18 cellular contexts compared by ENCODE assay signal in genomic region chr13:43744630-43745029, GRCh38. TPM values are rescaled to one million over a fixed set of nuclear protein-coding genes. Genes with fewer than 3 reads are reported as not detected.
A peak's percentile ranks its signal among the peaks of the same experiment; 100 is the strongest.
DNase-seq lines count a peak whose midpoint lies in the region; ATAC-seq, FAIRE-seq and TF ChIP-seq lines count a peak whose summit lies in the region.
"Had no signal": no experiment of that assay in that cellular context is flagged by ENCODE, and none has a peak within 500 bp of the region (broad histone marks: within the 10 kb centered on the region; RNA-seq: fewer than 3 reads in every experiment).

No MANE protein-coding gene starts in this region.

- CTCF ChIA-PET in HepG2 (lab: Yijun Ruan, JAX; ENCODE audit: low intra/inter-chr PET ratio, low total read pairs) = no interaction called here

- no peak overlapping the region for H3K4me2 ChIP-seq in HepG2 (ENCODE audit: low read depth, low read length)
- H3K4me2 ChIP-seq: BLaER1 treated with 17β-estradiol and CSF1 and Interleukin-3, amounts not matched to agents 10 nM and 100 nM had no signal

- no peaks in the 10 kb centered on the region for H3K4me1 ChIP-seq in HepG2 (ENCODE audit: insufficient read depth, low read length)
- H3K4me1 ChIP-seq in right lobe of liver = no peaks in the 10 kb centered on the region
- no peaks in the 10 kb centered on the region for H3K4me1 ChIP-seq in Peyer's patch
- H3K4me1 ChIP-seq: BLaER1 treated with 17β-estradiol and CSF1 and Interleukin-3, amounts not matched to agents 10 nM and 100 nM had no signal

- in situ Hi-C loops in HepG2 (cut with HindIII; ENCODE audit: extremely low pct_ligation_motif_present, low pct_unique_long_range_greater_than_20kb) = no loop called here

- TF ChIP-seq EP300 in HepG2 (IDR thresholded peaks at IDR 0.05; ENCODE audit: low read depth in 2 of 2, low read length in 2 of 2) (no peak), HepG2 (CRISPR knock-in tag; IDR thresholded peaks at IDR 0.05; ENCODE audit: borderline replicate concordance) (no peak)

- peaks cover 3% of the 10 kb centered on the region; the same call in 1 of the 2 replicates for H4K20me1 ChIP-seq in HepG2 (ENCODE audit: insufficient read depth, low read length)
- H4K20me1 ChIP-seq: BLaER1 treated with 17β-estradiol and CSF1 and Interleukin-3, amounts not matched to agents 10 nM and 100 nM had no signal

- TF ChIP-seq POLR2A in HepG2 (IDR thresholded peaks at IDR 0.05; ENCODE audit: insufficient read depth in 1 of 2, low read depth in 2 of 2, low read length in 2 of 2) (no peak), right lobe of liver (IDR thresholded peaks at IDR 0.05) (no peak), Peyer's patch (IDR thresholded peaks at IDR 0.05) (no peak)

- 51% methylated on average over 2 of the region's 2 CpGs for WGBS in HepG2 (ENCODE audit: low lambda C conversion rate)
- 80% methylated on average over 2 of the region's 2 CpGs for WGBS in right lobe of liver (ENCODE audit: insufficient coverage, low coverage, low lambda C conversion rate, missing lambda C conversion rate)

- TF ChIP-seq CTCF in HepG2 (CRISPR knock-in tag; IDR thresholded peaks at IDR 0.05) (no peak), right lobe of liver (IDR thresholded peaks at IDR 0.05) (no peak), fibroblast of pulmonary artery (IDR thresholded peaks at IDR 0.05; ENCODE audit: low read length, missing control alignments) (no peak), Peyer's patch (IDR thresholded peaks at IDR 0.05) (no peak)

- FAIRE-seq in HepG2 (lab: Jason Lieb, UNC) = no peak
- FAIRE-seq: K562 had no signal

- H3K9ac ChIP-seq in HepG2 (ENCODE audit: insufficient read depth, low read depth, low read length) = no peak overlapping the region
- H3K9ac ChIP-seq: BLaER1 treated with 17β-estradiol and CSF1 and Interleukin-3, amounts not matched to agents 10 nM and 100 nM had no signal

- no peaks in the 10 kb centered on the region for H3K36me3 ChIP-seq in HepG2 (replicated peaks in 1 of 2; ENCODE audit: control insufficient read depth in 1 of 2, insufficient read depth in 2 of 2, low read length in 2 of 2)
- H3K36me3 ChIP-seq in right lobe of liver = no peaks in the 10 kb centered on the region
- no peaks in the 10 kb centered on the region for H3K36me3 ChIP-seq in Peyer's patch
- H3K36me3 ChIP-seq: BLaER1 treated with 17β-estradiol and CSF1 and Interleukin-3, amounts not matched to agents 10 nM and 100 nM had no signal

- ATAC-seq in HepG2 (no peak), right lobe of liver (no peak)
- ATAC-seq in stimulated activated naive CD8-positive, alpha-beta T cell treated with anti-CD3 and anti-CD28 coated beads, Interleukin-15, Interleukin-2, amounts not matched to agents 100 U/mL and 50 U/mL, for 24 hours = no peak
- ATAC-seq: K562 had no signal

- no peaks in the 10 kb centered on the region for H3K27me3 ChIP-seq in HepG2 (ENCODE audit: control insufficient read depth in 1 of 2, insufficient read depth in 2 of 2, low read length in 2 of 2)
- no peaks in the 10 kb centered on the region for H3K27me3 ChIP-seq in right lobe of liver
- H3K27me3 ChIP-seq in Peyer's patch = no peaks in the 10 kb centered on the region
- H3K27me3 ChIP-seq: BLaER1 treated with 17β-estradiol and CSF1 and Interleukin-3, amounts not matched to agents 10 nM and 100 nM had no signal

- H3K27ac ChIP-seq in HepG2 (ENCODE audit: extremely low read length, insufficient read depth, low read length) = no peak overlapping the region
- no peak overlapping the region for H3K27ac ChIP-seq in right lobe of liver
- H3K27ac ChIP-seq in Peyer's patch = no peak overlapping the region
- H3K27ac ChIP-seq: BLaER1 treated with 17β-estradiol and CSF1 and Interleukin-3, amounts not matched to agents 10 nM and 100 nM; SK-N-MC had no signal

- DNase-seq in HepG2 (ENCODE audit: low spot score) = no peak
- DNase-seq in right lobe of liver = no peak
- DNase-seq in fibroblast of pulmonary artery (ENCODE audit: low read depth) = peak; percentile 20
- no peak for DNase-seq in glomerular visceral epithelial cell (ENCODE audit: extremely low spot score)
- no peak for DNase-seq in stimulated activated naive CD8-positive, alpha-beta T cell treated with anti-CD3 and anti-CD28 coated beads, Interleukin-15, Interleukin-2, amounts not matched to agents 100 U/mL and 50 U/mL, for 24 hours
- DNase-seq in Peyer's patch = no peak
- DNase-seq: CD8-positive, alpha-beta memory T cell; DMS53; H9; NCI-H1694 treated with DMSO at 0.1 percent for 48 hours; NCI-H510A; NCI-H748 treated with DMSO at 0.1 percent for 48 hours; NK-92 treated with Interleukin-12 subunit alpha and Interleukin-12 subunit beta, amount 100 ng/mL, for 24 hours; SHP77 had no signal

- intact Hi-C loops in HepG2 (cut with micrococcal nuclease; ENCODE audit: unreplicated experiment) = no loop called here
- intact Hi-C loops in right lobe of liver (cut with DNase I) = no loop called here

- BruUV-seq in HepG2 (replicated peaks; lab: Mats Ljungman, UMichigan) = no TSS peak

- H3K9me3 ChIP-seq in HepG2 (ENCODE audit: low read length) = no peaks in the 10 kb centered on the region
- H3K9me3 ChIP-seq in right lobe of liver = no peaks in the 10 kb centered on the region
- no peaks in the 10 kb centered on the region for H3K9me3 ChIP-seq in Peyer's patch

- H2AFZ ChIP-seq in HepG2 (ENCODE audit: low read length) = no peak overlapping the region

- H3K4me3 ChIP-seq in HepG2 (replicated peaks in 1 of 3; ENCODE audit: insufficient read depth in 1 of 3, low read depth in 2 of 3, low read length in 3 of 3) (no peak overlapping the region), right lobe of liver (no peak overlapping the region), fibroblast of pulmonary artery (replicated peaks; ENCODE audit: low read depth, low read length) (no peak overlapping the region), Peyer's patch (no peak overlapping the region)
- H3K4me3 ChIP-seq: BLaER1 treated with 17β-estradiol and CSF1 and Interleukin-3, amounts not matched to agents 10 nM and 100 nM; K562; SK-N-MC had no signal

- no peaks in the 10 kb centered on the region for H3K79me2 ChIP-seq in HepG2 (ENCODE audit: insufficient read depth, low read length)

- no peak for TF ChIP-seq RAD21 in HepG2 (CRISPR knock-in tag; IDR thresholded peaks at IDR 0.05)

- POLR2A ChIA-PET in HepG2 (lab: Yijun Ruan, JAX) = no interaction called here

TF ChIP-seq in HepG2, 621 proteins besides CTCF, POLR2A, EP300 and RAD21 (continues in another document):
- TF ChIP-seq ZNF746 (CRISPR knock-in tag; IDR thresholded peaks at IDR 0.05) (no peak), THAP7 (CRISPR knock-in tag; IDR thresholded peaks at IDR 0.05) (no peak), MIER2 (CRISPR knock-in tag; IDR thresholded peaks at IDR 0.05) (peak; percentile 89)

TF ChIP-seq in PFSK-1, 5 proteins besides CTCF, POLR2A, EP300 and RAD21 (continues in another document):
- TF ChIP-seq SIN3A (IDR thresholded peaks at IDR 0.05; ENCODE audit: borderline replicate concordance, insufficient read depth, low read length) (no peak), FOXP2 (optimal IDR thresholded peaks at IDR 0.05; ENCODE audit: borderline replicate concordance, extremely low read depth, extremely low read length, insufficient read depth) (no peak), POLR2AphosphoS5 (IDR thresholded peaks at IDR 0.05; ENCODE audit: low read depth, low read length) (no peak), TAF1 (IDR thresholded peaks at IDR 0.05; ENCODE audit: borderline replicate concordance, insufficient read depth, low read length) (no peak)

RNA-seq across cellular contexts. Expression of gene ENOX1, which starts 42.1 kb away (rescaled TPM):
- not detected in 2 replicates for total RNA-seq in HepG2 (2016; rRNA removed; fragmentation: Illumina TruSeq; extraction: Trizol)
- total RNA-seq in HepG2 (2016; cell fraction: cytosol; rRNA removed; fragmentation: Illumina TruSeq; extraction: Trizol; ENCODE audit: low read depth) = not detected in 2 replicates
- not detected in 2 replicates for total RNA-seq in HepG2 (2016; cell fraction: insoluble cytoplasmic fraction; rRNA removed; fragmentation: Illumina TruSeq; extraction: Trizol)
- total RNA-seq in HepG2 (2016; cell fraction: membrane; rRNA removed; fragmentation: Illumina TruSeq; extraction: Trizol) = not detected in 2 replicates
- not detected in 2 replicates for total RNA-seq in HepG2 (2016; cell fraction: nucleus; rRNA removed; fragmentation: Illumina TruSeq; extraction: Trizol)
- polyA plus RNA-seq in HepG2 (2011; rRNA removed) = 0.05 TPM in 1 of 2 replicates, not detected in the other
- 0.01 and 0.03 TPM in 2 replicates for polyA plus RNA-seq in HepG2 (2011; cell fraction: cytosol; rRNA removed)
- not detected in 2 replicates for polyA plus RNA-seq in HepG2 (2011; cell fraction: nucleus; rRNA removed)
- polyA plus RNA-seq in HepG2 (2012) = not detected in 2 replicates
- not detected in 2 replicates for polyA plus RNA-seq in HepG2 (2016; cell fraction: cytosol; fragmentation: Illumina TruSeq; extraction: Trizol; ENCODE audit: low read depth)
- not detected in 2 replicates for polyA plus RNA-seq in HepG2 (2016; cell fraction: insoluble cytoplasmic fraction; fragmentation: Illumina TruSeq; extraction: Trizol; ENCODE audit: low read depth)
- not detected in 2 replicates for polyA plus RNA-seq in HepG2 (2016; cell fraction: membrane; fragmentation: Illumina TruSeq; extraction: Trizol; ENCODE audit: low read depth)
- not detected in 2 replicates for polyA plus RNA-seq in HepG2 (2016; cell fraction: nucleus; fragmentation: Illumina TruSeq; extraction: Trizol; ENCODE audit: insufficient read depth, low read depth)
- 0.08 and 4.3 TPM in 2 replicates for polyA minus RNA-seq in HepG2 (2011; rRNA and poly(A)+ RNA removed; ENCODE audit: low replicate concordance)
- not detected in 2 replicates for polyA minus RNA-seq in HepG2 (2011; cell fraction: cytosol; rRNA and poly(A)+ RNA removed)
- polyA minus RNA-seq in HepG2 (2011; cell fraction: nucleus; rRNA and poly(A)+ RNA removed) = 0.39 TPM in 1 of 2 replicates, not detected in the other
- under 1 TPM in 2 of 6 experiments, not detected in 4; 0.07 to 0.16 TPM for total RNA-seq in right lobe of liver
- polyA plus RNA-seq in PFSK-1 (2012; ENCODE audit: insufficient read length, low read depth) = 0.09 TPM
- under 1 TPM in 3 of 4 donors, not detected in 1; 0.27 to 0.83 (median 0.53) TPM for total RNA-seq in Peyer's patch
- total RNA-seq: K562 had no signal
- polyA plus RNA-seq: CD8-positive, alpha-beta memory T cell; K562 had no signal
